ENCODE assay signal across 14 cellular contexts in genomic region chr10:74704629-74705360, GRCh38.
A peak's percentile ranks its signal among the peaks of the same experiment; 100 is the strongest.
DNase-seq lines count a peak whose midpoint lies in the region; ATAC-seq lines count a peak whose summit lies in the region.
"Had no signal": no experiment of that assay in that cellular context is flagged by ENCODE, and none has a peak within 500 bp of the region (broad histone marks: within the 10 kb centered on the region; RNA-seq: fewer than 3 reads in every experiment).

No MANE protein-coding gene starts in this region.

- no peaks in the 10 kb centered on the region for H3K9me3 Mint-ChIP-seq in activated T-cell treated with anti-CD3 and anti-CD28 coated beads, Interleukin-2, amount 50 U/mL, for 4 hours
- H3K9me3 Mint-ChIP-seq: activated B cell treated with CpG ODN at 0.5 μM for 24 hours had no signal

- peaks cover 11% of the 10 kb centered on the region for H3K4me1 ChIP-seq in endocrine pancreas (ENCODE audit: control insufficient read depth, insufficient read depth, low read length)

- peak overlapping the region; percentile 26 for H3K4me3 ChIP-seq in endocrine pancreas (ENCODE audit: control insufficient read depth, insufficient read depth, low read length)

- H3K27me3 Mint-ChIP-seq in activated T-cell treated with anti-CD3 and anti-CD28 coated beads, Interleukin-2, amount 50 U/mL, for 4 hours (ENCODE audit: low read depth) = no peaks in the 10 kb centered on the region
- H3K27me3 Mint-ChIP-seq: activated B cell treated with CpG ODN at 0.5 μM for 24 hours had no signal

- ATAC-seq in activated T-cell treated with anti-CD3 and anti-CD28 coated beads, Interleukin-2, amount 50 U/mL, for 4 hours = no peak
- ATAC-seq in HG03025 (IDR thresholded peaks at IDR 0.05; ENCODE audit: low FRiP score, unreplicated experiment) (no peak), GM19463 (IDR thresholded peaks at IDR 0.05; ENCODE audit: unreplicated experiment) (no peak)
- ATAC-seq: left ventricle myocardium superior had no signal

- H3K27me3 ChIP-seq in endocrine pancreas (ENCODE audit: control insufficient read depth, insufficient read depth, low read length) = no peaks in the 10 kb centered on the region

- H3K9ac ChIP-seq in endocrine pancreas (ENCODE audit: control insufficient read depth, insufficient read depth, low read length) = no peak overlapping the region

- H3K4me1 Mint-ChIP-seq in activated T-cell treated with anti-CD3 and anti-CD28 coated beads, Interleukin-2, amount 50 U/mL, for 4 hours (ENCODE audit: low read depth) = no peaks in the 10 kb centered on the region
- H3K4me1 Mint-ChIP-seq: activated B cell treated with CpG ODN at 0.5 μM for 24 hours had no signal

- DNase-seq in NCI-H2227 (lab: John Stamatoyannopoulos, UW; ENCODE audit: unreplicated experiment) (peak; percentile 1), NCI-H2227 treated with DMSO at 0.1 percent for 48 hours (lab: John Stamatoyannopoulos, UW) (no peak), NCI-H2196 (lab: John Stamatoyannopoulos, UW; ENCODE audit: unreplicated experiment) (peak; percentile 72), smooth muscle cell of the brain vasculature (ENCODE audit: low read depth, low spot score) (peak; percentile 18)
- DNase-seq in activated T-cell treated with anti-CD3 and anti-CD28 coated beads, Interleukin-2, amount 50 U/mL, for 4 hours = no peak
- DNase-seq: 8988T, activated B cell treated with CpG ODN at 0.5 μM for 24 hours, activated T-cell treated with anti-CD3 and anti-CD28 coated beads for 4 hours, amygdala, left ventricle myocardium superior, trophoblast cell had no signal

- H3K36me3 Mint-ChIP-seq in activated T-cell treated with anti-CD3 and anti-CD28 coated beads, Interleukin-2, amount 50 U/mL, for 4 hours (ENCODE audit: insufficient read depth) = peaks cover 25% of the 10 kb centered on the region

- no peak overlapping the region for H3K4me3 Mint-ChIP-seq in activated T-cell treated with anti-CD3 and anti-CD28 coated beads, Interleukin-2, amount 50 U/mL, for 4 hours
- H3K4me3 Mint-ChIP-seq: activated B cell treated with CpG ODN at 0.5 μM for 24 hours had no signal

- no peaks in the 10 kb centered on the region for H3K9me3 ChIP-seq in endocrine pancreas (ENCODE audit: control insufficient read depth, low read length)

- H3K36me3 ChIP-seq in endocrine pancreas (ENCODE audit: control insufficient read depth, insufficient read depth, low read length) = no peaks in the 10 kb centered on the region

Comparison
In these comparisons a context has a peak if more than half of its experiments do, and no peak if none do; other contexts are left out.
1. DNase-seq: peak in NCI-H2227 (single experiment), NCI-H2196 (single experiment) and smooth muscle cell of the brain vasculature (single experiment); none in NCI-H2227 treated with DMSO at 0.1 percent for 48 hours (single experiment) and activated T-cell treated with anti-CD3 and anti-CD28 coated beads, Interleukin-2, amount 50 U/mL, for 4 hours (single experiment).